Comparison of ENCODE assay signal across 8 cellular contexts in the genomic region with DNA sequence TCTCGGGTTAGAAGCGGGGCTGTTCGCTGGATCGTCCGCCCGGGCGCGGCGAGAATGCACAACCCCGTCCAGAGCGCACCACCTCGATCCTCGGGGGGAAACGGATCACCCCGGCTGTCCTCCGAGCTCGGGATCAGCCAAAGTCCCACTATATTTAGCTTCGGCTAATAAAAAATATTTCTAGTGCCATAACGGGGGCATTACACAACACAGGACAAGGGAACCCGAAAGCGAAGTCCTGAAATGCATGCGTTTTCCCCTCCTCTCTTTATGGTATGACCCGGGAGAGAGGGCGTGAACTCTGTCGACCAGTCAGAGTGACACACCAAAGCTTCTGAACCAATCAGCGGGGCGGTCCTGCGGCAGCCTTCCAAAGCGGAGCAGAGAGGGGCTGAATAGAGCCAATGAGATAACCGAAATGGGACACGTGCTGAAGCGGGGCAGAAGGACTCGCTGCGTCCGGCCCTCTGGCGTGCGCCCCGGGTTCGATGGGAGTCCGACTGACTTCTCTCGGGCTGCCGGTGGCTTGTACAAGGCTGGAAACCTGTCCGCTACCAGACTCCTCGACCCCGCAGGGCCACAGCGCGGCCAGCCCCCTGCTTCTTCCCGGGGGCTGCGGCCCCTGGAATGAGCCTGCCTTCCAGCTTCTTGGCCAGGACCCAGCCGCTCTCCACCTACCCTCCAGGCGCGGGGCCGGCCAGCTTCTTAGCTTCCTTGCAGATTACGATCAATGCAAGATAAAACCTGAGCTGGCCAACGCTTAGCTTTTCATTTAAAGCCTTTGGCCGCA. TPM values are rescaled to one million over a fixed set of nuclear protein-coding genes. Genes with fewer than 3 reads are reported as not detected.
DNase-seq lines count a peak whose midpoint lies in the region; ATAC-seq and TF ChIP-seq lines count a peak whose summit lies in the region.

A gene with protein sequence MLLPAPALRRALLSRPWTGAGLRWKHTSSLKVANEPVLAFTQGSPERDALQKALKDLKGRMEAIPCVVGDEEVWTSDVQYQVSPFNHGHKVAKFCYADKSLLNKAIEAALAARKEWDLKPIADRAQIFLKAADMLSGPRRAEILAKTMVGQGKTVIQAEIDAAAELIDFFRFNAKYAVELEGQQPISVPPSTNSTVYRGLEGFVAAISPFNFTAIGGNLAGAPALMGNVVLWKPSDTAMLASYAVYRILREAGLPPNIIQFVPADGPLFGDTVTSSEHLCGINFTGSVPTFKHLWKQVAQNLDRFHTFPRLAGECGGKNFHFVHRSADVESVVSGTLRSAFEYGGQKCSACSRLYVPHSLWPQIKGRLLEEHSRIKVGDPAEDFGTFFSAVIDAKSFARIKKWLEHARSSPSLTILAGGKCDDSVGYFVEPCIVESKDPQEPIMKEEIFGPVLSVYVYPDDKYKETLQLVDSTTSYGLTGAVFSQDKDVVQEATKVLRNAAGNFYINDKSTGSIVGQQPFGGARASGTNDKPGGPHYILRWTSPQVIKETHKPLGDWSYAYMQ (minus strand): TSS at position 33 of the 790 bp plus-strand sequence. CDS start 32 bp downstream, at position 1.

- peak within 1 kb of the TSS; percentile 76 for H3K9ac ChIP-seq in SK-N-MC (ENCODE audit: insufficient read length)

- peak within 1 kb of the TSS; percentile 96 to 97 for H3K27ac Mint-ChIP-seq in activated naive CD4-positive, alpha-beta T cell treated with anti-CD3 and anti-CD28 coated beads, Interleukin-2, amount 50 U/mL, for 72 hours

- TF ChIP-seq CTCF in GM06990 (IDR thresholded peaks at IDR 0.05; ENCODE audit: insufficient read depth, low read length, poor library complexity, severe bottlenecking) (no peak), NB4 (IDR thresholded peaks at IDR 0.05; ENCODE audit: low read depth, low read length) (no peak), neutrophil (IDR thresholded peaks at IDR 0.05) (peak; percentile 34), subcutaneous adipose tissue (IDR thresholded peaks at IDR 0.05; ENCODE audit: low read depth) (no peak)

- H3K36me3 Mint-ChIP-seq in activated naive CD4-positive, alpha-beta T cell treated with anti-CD3 and anti-CD28 coated beads, Interleukin-2, amount 50 U/mL, for 72 hours, result peaks cover 10 to 15% of the 10 kb centered on the region in 2 donors

- peak; percentile 60 for TF ChIP-seq POLR2A in NB4 (IDR thresholded peaks at IDR 0.05; ENCODE audit: extremely low read depth, insufficient read length)

- peak within 1 kb of the TSS; percentile 83 for H3K27ac ChIP-seq in SK-N-MC
- H3K27ac ChIP-seq in neutrophil, result peak within 1 kb of the TSS; percentile 88

- no peaks in the 10 kb centered on the region; the same call in 1 of the 2 replicates for H3K36me3 ChIP-seq in GM06990 (ENCODE audit: control insufficient read depth, insufficient read depth, low read length)
- peaks cover 5% of the 10 kb centered on the region; the same call in 1 of the 2 replicates for H3K36me3 ChIP-seq in SK-N-MC (ENCODE audit: insufficient read depth, low read length)
- H3K36me3 ChIP-seq in neutrophil, result peaks cover 3% of the 10 kb centered on the region

- H3K9me3 ChIP-seq in SK-N-MC (ENCODE audit: low read depth, low read length) (no peaks in the 10 kb centered on the region), neutrophil (no peaks in the 10 kb centered on the region)

- H3K27me3 ChIP-seq in GM06990 (replicated peaks; ENCODE audit: control insufficient read depth, insufficient read depth, low read length), result no peaks in the 10 kb centered on the region
- no peaks in the 10 kb centered on the region for H3K27me3 ChIP-seq in neutrophil

- ATAC-seq in HG02571 (IDR thresholded peaks at IDR 0.05; ENCODE audit: unreplicated experiment), result peak; percentile 93
- peak; percentile 97 to 98 for ATAC-seq in activated naive CD4-positive, alpha-beta T cell treated with anti-CD3 and anti-CD28 coated beads, Interleukin-2, amount 50 U/mL, for 72 hours

- peak; percentile 89 for DNase-seq in GM06990 (ENCODE audit: extremely low read depth, insufficient read length)
- DNase-seq in NB4 (ENCODE audit: low read depth), result peak; percentile 98
- peak; percentile 92 for DNase-seq in SK-N-MC (ENCODE audit: low read depth, low spot score)
- peak; percentile 89 to 93 for DNase-seq in activated naive CD4-positive, alpha-beta T cell treated with anti-CD3 and anti-CD28 coated beads, Interleukin-2, amount 50 U/mL, for 72 hours (ENCODE audit: low spot score in 2 of 2)
- peak; percentile 99 for DNase-seq in germinal center (ENCODE audit: low spot score)

- peaks cover 37 to 47% of the 10 kb centered on the region in 2 experiments for H3K4me1 ChIP-seq in neutrophil (ENCODE audit: control insufficient read depth in 1 of 2, insufficient read depth in 1 of 2, low read depth in 1 of 2, low read length in 1 of 2)

- no peaks in the 10 kb centered on the region for H3K9me3 Mint-ChIP-seq in activated naive CD4-positive, alpha-beta T cell treated with anti-CD3 and anti-CD28 coated beads, Interleukin-2, amount 50 U/mL, for 72 hours

- peak within 1 kb of the TSS; percentile 89 for H3K4me3 ChIP-seq in GM06990 (replicated peaks; ENCODE audit: low read depth, low read length)
- H3K4me3 ChIP-seq in NB4 (ENCODE audit: low read depth, low read length), result peak within 1 kb of the TSS; percentile 76
- H3K4me3 ChIP-seq in SK-N-MC, result peak within 1 kb of the TSS; percentile 77
- peak within 1 kb of the TSS; percentile 66 to 84 for H3K4me3 ChIP-seq in neutrophil (ENCODE audit: low read depth in 1 of 2, low read length in 1 of 2)

RNA-seq across cellular contexts. Expression of the gene that starts here (rescaled TPM):
- 1 to 10 TPM; 7.4 to 9.8 TPM for total RNA-seq in activated naive CD4-positive, alpha-beta T cell treated with anti-CD3 and anti-CD28 coated beads, Interleukin-2, amount 50 U/mL, for 72 hours
- 100 to 1,000 TPM in 1 of 4 donors, 10 to 100 TPM in 3; 24.1 to 167 (median 49.8) TPM for total RNA-seq in subcutaneous adipose tissue

Comparison
In these comparisons a context has a peak if more than half of its experiments do, and no peak if none do; other contexts are left out.
1. Peak in every context shown above with its lines: DNase-seq, ATAC-seq, H3K4me3 ChIP-seq and H3K27ac ChIP-seq.